ENCODE assay signal across 24 cellular contexts in the genomic region with DNA sequence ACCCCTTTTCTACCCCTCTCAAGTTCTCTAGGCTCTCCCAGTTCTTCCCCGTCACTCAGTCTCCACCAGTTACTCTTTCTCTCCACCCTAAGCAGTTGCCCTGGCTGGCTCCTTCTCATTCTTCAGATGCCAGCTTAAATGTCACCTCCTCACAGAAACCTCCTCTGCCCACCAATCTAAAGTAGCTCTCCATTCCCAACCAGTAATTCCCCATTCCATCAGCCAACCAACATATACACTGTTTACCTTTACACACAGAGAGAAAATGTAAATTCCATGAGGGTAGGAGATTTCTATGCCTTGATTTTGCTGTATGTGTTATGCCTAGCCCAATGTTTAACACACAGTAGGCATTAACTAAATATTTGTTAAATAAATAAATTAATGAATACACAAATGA.
DNase-seq lines count a peak whose midpoint lies in the region; ATAC-seq and TF ChIP-seq lines count a peak whose summit lies in the region.
"Had no signal": no experiment of that assay in that cellular context is flagged by ENCODE, and none has a peak within 500 bp of the region (broad histone marks: within the 10 kb centered on the region; RNA-seq: fewer than 3 reads in every experiment).

No MANE protein-coding gene starts in this region.

- H3K36me3 ChIP-seq in DOHH2 (ENCODE audit: control insufficient read depth, low read length) (no peaks in the 10 kb centered on the region), trophoblast cell (ENCODE audit: control insufficient read depth in 1 of 2, insufficient read depth in 2 of 2, low read length in 2 of 2) (no peaks in the 10 kb centered on the region), PC-3 (ENCODE audit: low read depth, low read length) (no peaks in the 10 kb centered on the region)
- H3K36me3 ChIP-seq: brain microvascular endothelial cell, gastroesophageal sphincter, SJSA1, transverse colon had no signal

- H3K4me2 ChIP-seq in DOHH2 (ENCODE audit: low read length) (0 out of 2 replicates have a peak overlapping the region, but pooled peaks have one; percentile 15), trophoblast cell (ENCODE audit: low read length) (no peak overlapping the region), PC-3 (ENCODE audit: low read length) (no peak overlapping the region)

- H3K27me3 ChIP-seq in DOHH2 (ENCODE audit: control insufficient read depth, low read length) (no peaks in the 10 kb centered on the region), trophoblast cell (ENCODE audit: insufficient read depth, low read length) (no peaks in the 10 kb centered on the region), PC-3 (ENCODE audit: low read length) (no peaks in the 10 kb centered on the region)
- H3K27me3 ChIP-seq: brain microvascular endothelial cell, gastroesophageal sphincter, SJSA1, transverse colon had no signal

- H4K91ac ChIP-seq in trophoblast cell (ENCODE audit: low read depth, low read length): no peak overlapping the region

- ATAC-seq in activated CD4-positive, alpha-beta T cell treated with anti-CD3 and anti-CD28 coated beads for 36 hours: no peak
- ATAC-seq in GM18520 (IDR thresholded peaks at IDR 0.05; ENCODE audit: unreplicated experiment): no peak
- ATAC-seq in PC-3: no peak

- no peaks in the 10 kb centered on the region for H3K27me3 Mint-ChIP-seq in activated CD4-positive, alpha-beta T cell treated with anti-CD3 and anti-CD28 coated beads for 36 hours
- H3K27me3 Mint-ChIP-seq in activated T-helper 1 cell treated with anti-CD3 and anti-CD28 coated beads, Interleukin-12 subunit alpha, Interleukin-12 subunit beta, Interleukin-2, Interleukin-4 antibody, amounts not matched to agents 30 ng/mL and 10 ng/mL and 1 ng/mL, durations not matched to agents 14 hours and 24 hours and 36 hours (ENCODE audit: insufficient read depth): no peaks in the 10 kb centered on the region
- H3K27me3 Mint-ChIP-seq: activated B cell treated with CpG ODN at 0.5 μM for 24 hours; activated CD4-positive, alpha-beta memory T cell treated with anti-CD3 and anti-CD28 coated beads, Interleukin-2, amount 10 ng/mL, durations not matched to agents 7 days and 5 days had no signal

- H3K14ac ChIP-seq in trophoblast cell (ENCODE audit: low read length): no peak overlapping the region

- no peaks in the 10 kb centered on the region for H3K9me3 ChIP-seq in DOHH2 (ENCODE audit: control insufficient read depth, insufficient read depth, low read length)
- H3K9me3 ChIP-seq in trophoblast cell (ENCODE audit: insufficient read depth, low read depth, low read length): no peaks in the 10 kb centered on the region
- H3K9me3 ChIP-seq in PC-3 (ENCODE audit: low read length): no peaks in the 10 kb centered on the region
- H3K9me3 ChIP-seq: gastroesophageal sphincter, mucosa of descending colon, SJSA1, transverse colon had no signal

- no peaks in the 10 kb centered on the region for H4K20me1 ChIP-seq in DOHH2 (ENCODE audit: control insufficient read depth, insufficient read depth, low read depth, low read length)
- no peaks in the 10 kb centered on the region for H4K20me1 ChIP-seq in PC-3 (ENCODE audit: low read length)

- no peak overlapping the region for H3K4me3 ChIP-seq in DOHH2 (ENCODE audit: low read length)
- H3K4me3 ChIP-seq in trophoblast cell (ENCODE audit: low read depth, low read length): no peak overlapping the region
- H3K4me3 ChIP-seq in PC-3 (ENCODE audit: low read length): no peak overlapping the region
- H3K4me3 ChIP-seq: gastroesophageal sphincter, lung, mucosa of descending colon, SJSA1, transverse colon had no signal

- POLR2A ChIA-PET in activated CD4-positive, alpha-beta T cell treated with anti-CD3 and anti-CD28 coated beads for 36 hours (lab: Charles Lee): no interaction called here
- POLR2A ChIA-PET in PC-3 (lab: Charles Lee; ENCODE audit: unreplicated experiment): no interaction called here

- peaks cover 1% of the 10 kb centered on the region for H3K9me3 Mint-ChIP-seq in activated CD4-positive, alpha-beta T cell treated with anti-CD3 and anti-CD28 coated beads for 36 hours (ENCODE audit: low read depth)
- H3K9me3 Mint-ChIP-seq in activated T-helper 1 cell treated with anti-CD3 and anti-CD28 coated beads, Interleukin-12 subunit alpha, Interleukin-12 subunit beta, Interleukin-2, Interleukin-4 antibody, amounts not matched to agents 30 ng/mL and 10 ng/mL and 1 ng/mL, durations not matched to agents 14 hours and 24 hours and 36 hours: peaks cover 9% of the 10 kb centered on the region
- H3K9me3 Mint-ChIP-seq: activated B cell treated with CpG ODN at 0.5 μM for 24 hours; activated CD4-positive, alpha-beta memory T cell treated with anti-CD3 and anti-CD28 coated beads, Interleukin-2, amount 10 ng/mL, durations not matched to agents 7 days and 5 days; natural killer cell had no signal

- peak overlapping the region; percentile 19 for H3K27ac Mint-ChIP-seq in activated CD4-positive, alpha-beta T cell treated with anti-CD3 and anti-CD28 coated beads for 36 hours
- peak overlapping the region; percentile 35 for H3K27ac Mint-ChIP-seq in activated T-helper 1 cell treated with anti-CD3 and anti-CD28 coated beads, Interleukin-12 subunit alpha, Interleukin-12 subunit beta, Interleukin-2, Interleukin-4 antibody, amounts not matched to agents 30 ng/mL and 10 ng/mL and 1 ng/mL, durations not matched to agents 14 hours and 24 hours and 36 hours
- H3K27ac Mint-ChIP-seq: activated B cell treated with CpG ODN at 0.5 μM for 24 hours; activated CD4-positive, alpha-beta memory T cell treated with anti-CD3 and anti-CD28 coated beads, Interleukin-2, amount 10 ng/mL, durations not matched to agents 7 days and 5 days had no signal

- no peak overlapping the region for H4K12ac ChIP-seq in trophoblast cell (ENCODE audit: low read depth, low read length)

- no peaks in the 10 kb centered on the region for H3K36me3 Mint-ChIP-seq in activated CD4-positive, alpha-beta T cell treated with anti-CD3 and anti-CD28 coated beads for 36 hours (ENCODE audit: low read depth)
- H3K36me3 Mint-ChIP-seq in activated T-helper 1 cell treated with anti-CD3 and anti-CD28 coated beads, Interleukin-12 subunit alpha, Interleukin-12 subunit beta, Interleukin-2, Interleukin-4 antibody, amounts not matched to agents 30 ng/mL and 10 ng/mL and 1 ng/mL, durations not matched to agents 14 hours and 24 hours and 36 hours (ENCODE audit: low read depth): peaks cover 5% of the 10 kb centered on the region
- H3K36me3 Mint-ChIP-seq: natural killer cell had no signal

- no peaks in the 10 kb centered on the region for H3K79me1 ChIP-seq in trophoblast cell (ENCODE audit: low read length)

- no peak overlapping the region for H2BK120ac ChIP-seq in trophoblast cell (ENCODE audit: insufficient read depth, low read length, poor library complexity)

- no peak overlapping the region for H2AFZ ChIP-seq in trophoblast cell (ENCODE audit: insufficient read depth, low read length, poor library complexity)
- no peak overlapping the region for H2AFZ ChIP-seq in PC-3 (ENCODE audit: low read length)

- intact Hi-C loops in activated CD4-positive, alpha-beta T cell treated with anti-CD3 and anti-CD28 coated beads for 36 hours (cut with DNase I, micrococcal nuclease): loop anchor here (5.0 to 10.0 kb wide), 3 partner anchors 224 to 894 kb away; no protein-coding TSS in a partner anchor
- intact Hi-C loops in activated T-helper 1 cell treated with anti-CD3 and anti-CD28 coated beads, Interleukin-12 subunit alpha, Interleukin-12 subunit beta, Interleukin-2, Interleukin-4 antibody, amounts not matched to agents 30 ng/mL and 10 ng/mL and 1 ng/mL, durations not matched to agents 14 hours and 24 hours and 36 hours (cut with micrococcal nuclease): loop anchor here (2.0 to 5.0 kb wide), 9 partner anchors 58 to 1087 kb away; no protein-coding TSS in a partner anchor
- intact Hi-C loops in PC-3 (cut with micrococcal nuclease): no loop called here

- WGBS in trophoblast cell (ENCODE audit: extremely low coverage, insufficient coverage, insufficient read length): no CpG with 5 or more reads among the region's 1 CpG

- H4K8ac ChIP-seq in trophoblast cell (ENCODE audit: low read depth, low read length): no peak overlapping the region

- H2BK5ac ChIP-seq in trophoblast cell (ENCODE audit: low read depth, low read length, poor library complexity): no peak overlapping the region

- peaks cover 35% of the 10 kb centered on the region for H3K4me1 Mint-ChIP-seq in activated CD4-positive, alpha-beta T cell treated with anti-CD3 and anti-CD28 coated beads for 36 hours
- H3K4me1 Mint-ChIP-seq in activated T-helper 1 cell treated with anti-CD3 and anti-CD28 coated beads, Interleukin-12 subunit alpha, Interleukin-12 subunit beta, Interleukin-2, Interleukin-4 antibody, amounts not matched to agents 30 ng/mL and 10 ng/mL and 1 ng/mL, durations not matched to agents 14 hours and 24 hours and 36 hours (ENCODE audit: low read depth): peaks cover 53% of the 10 kb centered on the region

- H3K9me2 ChIP-seq in DOHH2 (replicated peaks; ENCODE audit: control insufficient read depth, low read length) (no peaks in the 10 kb centered on the region), PC-3 (replicated peaks; ENCODE audit: low read length) (no peaks in the 10 kb centered on the region)

- TF ChIP-seq CTCF in DOHH2 (IDR thresholded peaks at IDR 0.05; ENCODE audit: low read depth, low read length, poor library complexity, severe bottlenecking) (no peak), PC-3 (conservative IDR thresholded peaks at IDR 0.05; ENCODE audit: low read depth, low read length) (no peak)

- H3F3A ChIP-seq in DOHH2 (ENCODE audit: control insufficient read depth, insufficient read depth) (no peaks in the 10 kb centered on the region), PC-3 (ENCODE audit: low read length, unreplicated experiment) (no peaks in the 10 kb centered on the region)

- CTCF ChIA-PET in activated CD4-positive, alpha-beta T cell treated with anti-CD3 and anti-CD28 coated beads for 36 hours (lab: Charles Lee): interaction anchor here (0.9 to 1.8 kb wide), 2 partner anchors 10 to 242 kb away, joined by 3 to 6 read pairs; no protein-coding TSS in a partner anchor
- CTCF ChIA-PET in PC-3 (lab: Charles Lee): no interaction called here

- BruUV-seq in PC-3 (replicated peaks; lab: Mats Ljungman, UMichigan): no TSS peak

- no peak overlapping the region for H2AK5ac ChIP-seq in trophoblast cell (ENCODE audit: low read length)

- H3K23ac ChIP-seq in trophoblast cell (ENCODE audit: low read length): peak overlapping the region; percentile 23

- H3K4ac ChIP-seq in trophoblast cell (ENCODE audit: low read depth, low read length): no peak overlapping the region

- peak overlapping the region; percentile 32 for H2BK12ac ChIP-seq in trophoblast cell (ENCODE audit: low read length)

- H3K79me2 ChIP-seq in DOHH2 (ENCODE audit: control insufficient read depth, low read length): no peaks in the 10 kb centered on the region
- no peaks in the 10 kb centered on the region for H3K79me2 ChIP-seq in trophoblast cell (ENCODE audit: control insufficient read depth, insufficient read depth, low read length, poor library complexity)
- H3K79me2 ChIP-seq in PC-3 (ENCODE audit: low read length): no peaks in the 10 kb centered on the region

- no peak for DNase-seq in activated CD4-positive, alpha-beta T cell treated with anti-CD3 and anti-CD28 coated beads for 36 hours
- DNase-seq in activated CD4-positive, alpha-beta T cell treated with anti-CD3 and anti-CD28 coated beads, Interleukin-2, amount 50 U/mL, for 4 hours: no peak
- DNase-seq in activated T-helper 1 cell treated with anti-CD3 and anti-CD28 coated beads, Interleukin-12 subunit alpha, Interleukin-12 subunit beta, Interleukin-2, Interleukin-4 antibody, amounts not matched to agents 30 ng/mL and 10 ng/mL and 1 ng/mL, durations not matched to agents 14 hours and 24 hours and 36 hours (ENCODE audit: low spot score): no peak
- DNase-seq in trophoblast cell: peak; percentile 48 to 89
- DNase-seq in PC-3: no peak
- no peak for DNase-seq in NCI-H524 (lab: John Stamatoyannopoulos, UW)
- DNase-seq: activated B cell treated with CpG ODN at 0.5 μM for 24 hours, amniotic stem cell, GOT3, NCI-H1092 treated with DMSO at 0.1 percent for 48 hours, NCI-H1694 treated with DMSO at 0.1 percent for 48 hours, NCI-H446 treated with DMSO at 0.1 percent for 48 hours, NCI-H82, occipital lobe had no signal

- H3K9ac ChIP-seq in trophoblast cell (ENCODE audit: low read length): no peak overlapping the region
- H3K9ac ChIP-seq in PC-3 (ENCODE audit: low read length): no peak overlapping the region

- no peak overlapping the region for H3K18ac ChIP-seq in trophoblast cell (ENCODE audit: low read length)

- H3K4me1 ChIP-seq in DOHH2 (ENCODE audit: control insufficient read depth, low read length) (peaks cover 47% of the 10 kb centered on the region), trophoblast cell (ENCODE audit: control insufficient read depth in 1 of 2, insufficient read depth in 2 of 2, low read length in 2 of 2) (peaks cover 4 to 11% of the 10 kb centered on the region in 2 experiments), PC-3 (ENCODE audit: insufficient read depth, low read length) (peaks cover 21% of the 10 kb centered on the region)

- no peak overlapping the region for H3K4me3 Mint-ChIP-seq in activated CD4-positive, alpha-beta T cell treated with anti-CD3 and anti-CD28 coated beads for 36 hours
- H3K4me3 Mint-ChIP-seq in activated T-helper 1 cell treated with anti-CD3 and anti-CD28 coated beads, Interleukin-12 subunit alpha, Interleukin-12 subunit beta, Interleukin-2, Interleukin-4 antibody, amounts not matched to agents 30 ng/mL and 10 ng/mL and 1 ng/mL, durations not matched to agents 14 hours and 24 hours and 36 hours: no peak overlapping the region
- H3K4me3 Mint-ChIP-seq: activated B cell treated with CpG ODN at 0.5 μM for 24 hours; activated CD4-positive, alpha-beta memory T cell treated with anti-CD3 and anti-CD28 coated beads, Interleukin-2, amount 10 ng/mL, durations not matched to agents 7 days and 5 days; natural killer cell had no signal

- H3K27ac ChIP-seq in DOHH2 (ENCODE audit: low read depth, low read length) (no peak overlapping the region), trophoblast cell (ENCODE audit: low read depth, low read length) (no peak overlapping the region), PC-3 (ENCODE audit: low read length) (no peak overlapping the region)
- H3K27ac ChIP-seq: brain microvascular endothelial cell, SJSA1, transverse colon had no signal

Comparison
In these comparisons a context has a peak if more than half of its experiments do, and no peak if none do; other contexts are left out.
1. DNase-seq: peak in trophoblast cell (2 of 2); none in activated CD4-positive, alpha-beta T cell treated with anti-CD3 and anti-CD28 coated beads for 36 hours (single experiment), activated CD4-positive, alpha-beta T cell treated with anti-CD3 and anti-CD28 coated beads, Interleukin-2, amount 50 U/mL, for 4 hours (0 of 2), activated T-helper 1 cell treated with anti-CD3 and anti-CD28 coated beads, Interleukin-12 subunit alpha, Interleukin-12 subunit beta, Interleukin-2, Interleukin-4 antibody, amounts not matched to agents 30 ng/mL and 10 ng/mL and 1 ng/mL, durations not matched to agents 14 hours and 24 hours and 36 hours (single experiment), PC-3 (single experiment) and NCI-H524 (0 of 2).